ENCODE assay signal across 1 cellular context in genomic region chr2:86221066-86221684, GRCh38.
A peak's percentile ranks its signal among the peaks of the same experiment; 100 is the strongest.
TF ChIP-seq lines count a peak whose summit lies in the region.

No MANE protein-coding gene starts in this region.

TF ChIP-seq in K562, 482 proteins besides CTCF, POLR2A, EP300 and RAD21 (continued from another document):
- peak; percentile 19; the same call in 1 of the 2 replicates for TF ChIP-seq ZNF592 (IDR thresholded peaks at IDR 0.05)
- peak; percentile 62 for TF ChIP-seq SMC3 (conservative IDR thresholded peaks at IDR 0.05; ENCODE audit: insufficient read depth, low read depth, low read length)
- TF ChIP-seq SAP30 (IDR thresholded peaks at IDR 0.05; ENCODE audit: borderline replicate concordance, insufficient read depth, low read depth, low read length, poor library complexity, severe bottlenecking) = no peak
- 0 out of 2 replicates have a peak, but pooled peaks have one; percentile 6 for TF ChIP-seq TCF3 (CRISPR knock-in tag; IDR thresholded peaks at IDR 0.05)
- peak; percentile 70 for TF ChIP-seq HMBOX1 (IDR thresholded peaks at IDR 0.05)
- 0 out of 2 replicates have a peak, but pooled peaks have one; percentile 14 for TF ChIP-seq VEZF1 (CRISPR knock-in tag; IDR thresholded peaks at IDR 0.05)
- TF ChIP-seq ARID2 (IDR thresholded peaks at IDR 0.05) = peak; percentile 39; the same call in 1 of the 2 replicates
- TF ChIP-seq MYNN (IDR thresholded peaks at IDR 0.05) = no peak
- TF ChIP-seq MYNN (CRISPR knock-in tag; IDR thresholded peaks at IDR 0.05) = no peak
- TF ChIP-seq GATA2 (CRISPR knock-in tag; IDR thresholded peaks at IDR 0.05) = 0 out of 2 replicates have a peak, but pooled peaks have one; percentile 13
- peak; percentile 78 for TF ChIP-seq ZNF384 (IDR thresholded peaks at IDR 0.05; ENCODE audit: low read depth, low read length)
- TF ChIP-seq CUX1 (CRISPR knock-in tag; IDR thresholded peaks at IDR 0.05) = no peak
- peak; percentile 28; the same call in 1 of the 2 replicates for TF ChIP-seq STAG1 (CRISPR knock-in tag; IDR thresholded peaks at IDR 0.05; ENCODE audit: borderline replicate concordance)
- TF ChIP-seq SMARCA4 (IDR thresholded peaks at IDR 0.05) = no peak
- TF ChIP-seq FOXK2 (conservative IDR thresholded peaks at IDR 0.05 in 1 of 2, IDR thresholded peaks at IDR 0.05 in 1 of 2; ENCODE audit: low read depth in 2 of 2) = 0 out of 4 replicates have a peak, but pooled peaks of 1 of the 2 experiments have one; percentile 20
- TF ChIP-seq PRDM10 (IDR thresholded peaks at IDR 0.05; ENCODE audit: partially characterized antibody) = peak; percentile 74
- peak; percentile 99 for TF ChIP-seq LCOR (CRISPR knock-in tag; IDR thresholded peaks at IDR 0.05)
